ENCODE assay signal across 23 cellular contexts in the genomic region with DNA sequence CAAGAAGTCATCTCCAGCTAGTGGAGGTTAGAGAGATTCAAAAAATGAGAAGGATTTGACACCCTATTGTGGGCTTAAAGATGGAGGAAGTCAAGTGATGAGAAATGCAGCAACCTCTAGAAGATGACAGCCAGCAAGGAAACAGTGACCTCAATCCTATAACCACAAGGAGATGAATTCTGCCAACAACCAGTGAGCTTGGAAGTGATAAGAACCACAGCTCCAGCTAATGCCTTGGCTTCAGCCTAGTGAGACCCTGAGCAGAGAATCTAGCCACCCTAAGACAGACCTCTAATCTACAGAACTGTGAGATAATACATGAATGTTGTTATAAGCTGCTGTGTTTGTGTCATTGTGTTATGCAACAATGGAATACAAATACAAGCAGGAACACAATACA.
"Had no signal": no experiment of that assay in that cellular context is flagged by ENCODE, and none has a peak within 500 bp of the region (broad histone marks: within the 10 kb centered on the region; RNA-seq: fewer than 3 reads in every experiment).

No MANE protein-coding gene starts in this region.

- H3K27ac ChIP-seq: gastroesophageal sphincter, pancreas, psoas muscle, right atrium auricular region, tibial artery had no signal

- H3K27me3 Mint-ChIP-seq: activated CD4-positive, alpha-beta memory T cell treated with anti-CD3 and anti-CD28 coated beads for 36 hours; dendritic cell treated with granulocyte-macrophage colony-stimulating factor and Interleukin-4, amounts not matched to agents 40 ng/mL and 50 ng/mL, for 4 days; stimulated activated naive CD8-positive, alpha-beta T cell treated with anti-CD3 and anti-CD28 coated beads, Interleukin-15, Interleukin-2, amounts not matched to agents 100 ng/mL and 50 ng/mL, for 24 hours had no signal

- DNase-seq: activated CD4-positive, alpha-beta memory T cell treated with anti-CD3 and anti-CD28 coated beads for 36 hours; activated CD4-positive, alpha-beta T cell treated with anti-CD3 and anti-CD28 coated beads for 48 hours; activated CD4-positive, CD25-positive, alpha-beta regulatory T cell; activated naive CD4-positive, alpha-beta T cell treated with Interleukin-2 at 50 U/mL for 16 hours; activated naive CD8-positive, alpha-beta T cell treated with anti-CD3 and anti-CD28 coated beads for 36 hours; activated T-cell treated with anti-CD3 and anti-CD28 coated beads, Interleukin-2, amount 50 U/mL, for 48 hours; amniotic stem cell; effector CD4-positive, alpha-beta T cell; head of caudate nucleus; left cardiac atrium; pancreas; psoas muscle; stimulated activated CD4-positive, alpha-beta T cell treated with anti-CD3 and anti-CD28 coated beads, Interleukin-12 subunit alpha, Interleukin-12 subunit beta, amount 100 ng/mL, for 4 hours; stimulated activated CD4-positive, alpha-beta T cell treated with anti-CD3 and anti-CD28 coated beads, Interleukin-4, amount 100 ng/mL, for 4 hours; substantia nigra; T-helper 1 cell; tibial artery had no signal

- H3K4me3 ChIP-seq: gastroesophageal sphincter, pancreas, psoas muscle, right atrium auricular region, tibial artery had no signal

- H3K36me3 ChIP-seq: gastroesophageal sphincter, pancreas, right atrium auricular region, tibial artery had no signal

- H3K27ac Mint-ChIP-seq: activated CD4-positive, alpha-beta memory T cell treated with anti-CD3 and anti-CD28 coated beads for 36 hours; activated naive CD8-positive, alpha-beta T cell treated with anti-CD3 and anti-CD28 coated beads for 36 hours; brain; dendritic cell treated with granulocyte-macrophage colony-stimulating factor and Interleukin-4, amounts not matched to agents 40 ng/mL and 50 ng/mL, for 4 days; natural killer cell treated with Interleukin-12 subunit alpha and Interleukin-12 subunit beta and Interleukin-15 and Interleukin-18, amount 100 ng/mL, for 72 hours; stimulated activated naive CD8-positive, alpha-beta T cell treated with anti-CD3 and anti-CD28 coated beads, Interleukin-15, Interleukin-2, amounts not matched to agents 100 ng/mL and 50 ng/mL, for 24 hours had no signal

- H3K9me3 ChIP-seq: pancreas, psoas muscle had no signal

- H3K4me1 ChIP-seq: gastroesophageal sphincter, pancreas, psoas muscle, right atrium auricular region, tibial artery had no signal

- H3K4me3 Mint-ChIP-seq: activated CD4-positive, alpha-beta memory T cell treated with anti-CD3 and anti-CD28 coated beads for 36 hours; activated naive CD8-positive, alpha-beta T cell treated with anti-CD3 and anti-CD28 coated beads for 36 hours; brain; dendritic cell treated with granulocyte-macrophage colony-stimulating factor and Interleukin-4, amounts not matched to agents 40 ng/mL and 50 ng/mL, for 4 days; natural killer cell treated with Interleukin-12 subunit alpha and Interleukin-12 subunit beta and Interleukin-15 and Interleukin-18, amount 100 ng/mL, for 72 hours; stimulated activated naive CD8-positive, alpha-beta T cell treated with anti-CD3 and anti-CD28 coated beads, Interleukin-15, Interleukin-2, amounts not matched to agents 100 ng/mL and 50 ng/mL, for 24 hours had no signal

- H3K36me3 Mint-ChIP-seq: activated CD4-positive, alpha-beta memory T cell treated with anti-CD3 and anti-CD28 coated beads for 36 hours; activated naive CD8-positive, alpha-beta T cell treated with anti-CD3 and anti-CD28 coated beads for 36 hours had no signal

- H3K4me1 Mint-ChIP-seq: activated naive CD8-positive, alpha-beta T cell treated with anti-CD3 and anti-CD28 coated beads for 36 hours had no signal

- H3K27me3 ChIP-seq: gastroesophageal sphincter, pancreas, right atrium auricular region, tibial artery had no signal
